ENCODE assay signal across 10 cellular contexts in the genomic region with DNA sequence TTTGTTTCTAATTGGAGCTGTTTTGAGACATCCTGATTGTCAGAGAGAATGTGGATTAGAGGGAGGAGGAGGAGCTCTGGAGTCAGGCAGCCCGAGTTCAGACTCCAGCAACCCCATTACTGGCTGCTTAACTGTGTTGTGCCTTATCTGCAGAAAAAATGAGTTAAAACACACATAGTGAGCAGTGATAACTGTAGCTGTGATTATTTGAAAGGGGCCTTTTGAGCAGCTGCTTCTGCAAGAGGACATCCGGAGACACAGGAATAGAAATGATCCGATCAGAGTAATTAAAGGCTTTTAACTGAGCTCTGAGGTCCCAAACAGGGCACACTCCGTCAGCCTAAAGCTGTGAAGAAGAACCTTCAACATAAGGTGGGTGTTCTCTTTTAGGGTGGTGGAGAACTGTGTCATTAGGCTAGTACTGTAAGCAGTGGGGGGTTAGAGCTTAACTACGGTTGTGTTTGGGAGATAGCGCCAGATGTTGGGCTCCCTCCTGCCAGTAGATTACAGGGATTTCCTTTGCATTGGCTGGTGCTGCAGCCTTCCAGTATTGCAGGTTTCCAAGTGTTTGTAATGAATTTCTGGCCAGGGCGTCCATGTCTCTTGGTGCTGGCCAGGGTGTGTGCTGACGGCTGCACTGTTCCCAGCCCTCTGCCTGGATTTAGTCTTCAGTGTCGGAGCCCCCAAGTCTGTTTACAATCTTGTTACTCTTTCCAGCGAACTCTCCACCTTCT. TPM values are rescaled to one million over a fixed set of nuclear protein-coding genes. Genes with fewer than 3 reads are reported as not detected.
DNase-seq lines count a peak whose midpoint lies in the region; ATAC-seq and TF ChIP-seq lines count a peak whose summit lies in the region.
"Had no signal": no experiment of that assay in that cellular context is flagged by ENCODE, and none has a peak within 500 bp of the region (broad histone marks: within the 10 kb centered on the region; RNA-seq: fewer than 3 reads in every experiment).

No MANE protein-coding gene starts in this region.

- peaks cover 5% of the 10 kb centered on the region for H3K36me3 Mint-ChIP-seq in activated naive CD4-positive, alpha-beta T cell treated with anti-CD3 and anti-CD28 coated beads, Interleukin-2, amount 50 U/mL, for 24 hours
- peaks cover 6% of the 10 kb centered on the region for H3K36me3 Mint-ChIP-seq in endodermal cell (ENCODE audit: low read depth)
- H3K36me3 Mint-ChIP-seq in activated naive CD4-positive, alpha-beta T cell treated with anti-CD3 and anti-CD28 coated beads, Interleukin-2, amount 50 U/mL, for 72 hours: no peaks in the 10 kb centered on the region

- no peak overlapping the region for H3K4me3 Mint-ChIP-seq in activated naive CD4-positive, alpha-beta T cell treated with anti-CD3 and anti-CD28 coated beads, Interleukin-2, amount 50 U/mL, for 24 hours
- H3K4me3 Mint-ChIP-seq in endodermal cell: peak overlapping the region; percentile 51
- H3K4me3 Mint-ChIP-seq: dendritic cell treated with granulocyte-macrophage colony-stimulating factor and Interleukin-4, amounts not matched to agents 40 ng/mL and 50 ng/mL, for 4 days had no signal

- peaks cover 89% of the 10 kb centered on the region for H3K4me1 Mint-ChIP-seq in activated naive CD4-positive, alpha-beta T cell treated with anti-CD3 and anti-CD28 coated beads, Interleukin-2, amount 50 U/mL, for 24 hours
- peaks cover 64% of the 10 kb centered on the region for H3K4me1 Mint-ChIP-seq in endodermal cell

- H3K36me3 ChIP-seq in endodermal cell (ENCODE audit: control insufficient read depth, insufficient read depth, low read length) (peaks cover 23% of the 10 kb centered on the region), upper lobe of right lung (no peaks in the 10 kb centered on the region)

- no peaks in the 10 kb centered on the region for H3K9me3 Mint-ChIP-seq in activated naive CD4-positive, alpha-beta T cell treated with anti-CD3 and anti-CD28 coated beads, Interleukin-2, amount 50 U/mL, for 24 hours
- no peaks in the 10 kb centered on the region for H3K9me3 Mint-ChIP-seq in endodermal cell
- H3K9me3 Mint-ChIP-seq in activated naive CD4-positive, alpha-beta T cell treated with anti-CD3 and anti-CD28 coated beads, Interleukin-2, amount 50 U/mL, for 72 hours: no peaks in the 10 kb centered on the region
- H3K9me3 Mint-ChIP-seq: dendritic cell treated with granulocyte-macrophage colony-stimulating factor and Interleukin-4, amounts not matched to agents 40 ng/mL and 50 ng/mL, for 4 days had no signal

- H3K4me1 ChIP-seq in endodermal cell (ENCODE audit: control insufficient read depth, insufficient read depth, low read length) (peaks cover 36% of the 10 kb centered on the region), upper lobe of right lung (peaks cover 91% of the 10 kb centered on the region)

- no peak for DNase-seq in activated naive CD4-positive, alpha-beta T cell (lab: John Stamatoyannopoulos, UW)
- DNase-seq in endodermal cell (peak; percentile 77), midbrain (lab: John Stamatoyannopoulos, UW) (peak; percentile 47), upper lobe of right lung (no peak), ecto neural progenitor cell (ENCODE audit: low spot score) (no peak)
- no peak for DNase-seq in activated naive CD4-positive, alpha-beta T cell treated with anti-CD3 and anti-CD28 coated beads, Interleukin-2, amount 50 U/mL, for 72 hours (ENCODE audit: low spot score in 2 of 2)

- H3K9me3 ChIP-seq in endodermal cell (ENCODE audit: control insufficient read depth, low read length): no peaks in the 10 kb centered on the region
- no peaks in the 10 kb centered on the region for H3K9me3 ChIP-seq in upper lobe of right lung

- H3K4me3 ChIP-seq in endodermal cell (ENCODE audit: low read length) (peak overlapping the region; percentile 76), upper lobe of right lung (peak overlapping the region; percentile 6)

- peak overlapping the region; percentile 69 for H3K27ac ChIP-seq in endodermal cell (ENCODE audit: low read depth, low read length)
- H3K27ac ChIP-seq in upper lobe of right lung: peak overlapping the region; percentile 75

- peak overlapping the region; percentile 75 for H3K9ac ChIP-seq in endodermal cell (ENCODE audit: extremely low read depth, low read length, poor library complexity, severe bottlenecking)

- 35 to 66% methylated on average over 6 to 10 of the region's 10 CpGs for WGBS in endodermal cell (ENCODE audit: insufficient coverage in 1 of 2, insufficient read length in 1 of 2), 2 experiments

- intact Hi-C loops in upper lobe of right lung (cut with DNase I): no loop called here

- ATAC-seq in upper lobe of right lung (peak; percentile 67), GM19023 (IDR thresholded peaks at IDR 0.05; ENCODE audit: unreplicated experiment) (no peak)
- ATAC-seq in activated naive CD4-positive, alpha-beta T cell treated with anti-CD3 and anti-CD28 coated beads, Interleukin-2, amount 50 U/mL, for 72 hours: no peak
- ATAC-seq: HCT116 had no signal

- no peaks in the 10 kb centered on the region for H3K27me3 ChIP-seq in endodermal cell (ENCODE audit: control insufficient read depth, insufficient read depth, low read length, poor library complexity, severe bottlenecking)
- no peaks in the 10 kb centered on the region for H3K27me3 ChIP-seq in upper lobe of right lung

- no peak for TF ChIP-seq CTCF in endodermal cell (conservative IDR thresholded peaks at IDR 0.05)
- no peak for TF ChIP-seq CTCF in upper lobe of right lung (IDR thresholded peaks at IDR 0.05)

- peak overlapping the region; percentile 52 for H3K27ac Mint-ChIP-seq in activated naive CD4-positive, alpha-beta T cell treated with anti-CD3 and anti-CD28 coated beads, Interleukin-2, amount 50 U/mL, for 24 hours
- H3K27ac Mint-ChIP-seq in endodermal cell: peak overlapping the region; percentile 94
- H3K27ac Mint-ChIP-seq in activated naive CD4-positive, alpha-beta T cell treated with anti-CD3 and anti-CD28 coated beads, Interleukin-2, amount 50 U/mL, for 72 hours: peak overlapping the region in 1 of 2 donors; percentile 28
- H3K27ac Mint-ChIP-seq: dendritic cell treated with granulocyte-macrophage colony-stimulating factor and Interleukin-4, amounts not matched to agents 40 ng/mL and 50 ng/mL, for 4 days had no signal

- H3K27me3 Mint-ChIP-seq in activated naive CD4-positive, alpha-beta T cell treated with anti-CD3 and anti-CD28 coated beads, Interleukin-2, amount 50 U/mL, for 24 hours: no peaks in the 10 kb centered on the region
- H3K27me3 Mint-ChIP-seq in endodermal cell (ENCODE audit: insufficient read depth): no peaks in the 10 kb centered on the region
- H3K27me3 Mint-ChIP-seq: dendritic cell treated with granulocyte-macrophage colony-stimulating factor and Interleukin-4, amounts not matched to agents 40 ng/mL and 50 ng/mL, for 4 days had no signal

RNA-seq across cellular contexts. Expression of a gene that starts 24.3 kb away (rescaled TPM):
- total RNA-seq in endodermal cell (100 to 1,000 TPM; 231 to 257 TPM), upper lobe of right lung (286 TPM)
- polyA plus RNA-seq in endodermal cell (2013, experiment 1 of 2): 244 TPM
- polyA plus RNA-seq in endodermal cell (2013, experiment 2 of 2): 230 TPM
- 100 to 1,000 TPM; 216 to 239 TPM for total RNA-seq in activated naive CD4-positive, alpha-beta T cell treated with anti-CD3 and anti-CD28 coated beads, Interleukin-2, amount 50 U/mL, for 72 hours

Comparison
In these comparisons a context has a peak if more than half of its experiments do, and no peak if none do; other contexts are left out.
1. DNase-seq: peak in endodermal cell (single experiment) and midbrain (single experiment); none in activated naive CD4-positive, alpha-beta T cell (0 of 4), upper lobe of right lung (single experiment), activated naive CD4-positive, alpha-beta T cell treated with anti-CD3 and anti-CD28 coated beads, Interleukin-2, amount 50 U/mL, for 72 hours (0 of 2) and ecto neural progenitor cell (single experiment).